ENCODE assay signal across 8 cellular contexts in genomic region chr12:69154585-69155363, GRCh38.
A peak's percentile ranks its signal among the peaks of the same experiment; 100 is the strongest.
DNase-seq lines count a peak whose midpoint lies in the region; ATAC-seq, FAIRE-seq and TF ChIP-seq lines count a peak whose summit lies in the region.

No MANE protein-coding gene starts in this region.

- H3K4me3 ChIP-seq in DOHH2 (ENCODE audit: low read length), result no peak overlapping the region
- no peak overlapping the region for H3K4me3 ChIP-seq in WERI-Rb-1 (ENCODE audit: low read depth, low read length)
- H3K4me3 ChIP-seq in kidney (ENCODE audit: low read length in 2 of 2), result no peak overlapping the region

- DNase-seq in HEK293T (ENCODE audit: extremely low spot score), result peak; percentile 65
- peak; percentile 59 for DNase-seq in NCI-H2171 treated with DMSO at 0.1 percent for 48 hours (lab: John Stamatoyannopoulos, UW)
- peak; percentile 66 for DNase-seq in WERI-Rb-1
- peak; percentile 55 to 79 for DNase-seq in T47D (ENCODE audit: low read depth in 1 of 2, low spot score in 1 of 2)
- no peak for DNase-seq in kidney
- peak; percentile 78 for DNase-seq in stimulated activated CD4-positive, alpha-beta T cell treated with anti-CD3 and anti-CD28 coated beads, Interleukin-4, amount 100 ng/mL, for 1 hour

- H3K9me2 ChIP-seq in DOHH2 (replicated peaks; ENCODE audit: control insufficient read depth, low read length), result no peaks in the 10 kb centered on the region

- ATAC-seq in HG03520 (IDR thresholded peaks at IDR 0.05; ENCODE audit: unreplicated experiment), result no peak

- no peaks in the 10 kb centered on the region for H3F3A ChIP-seq in DOHH2 (ENCODE audit: control insufficient read depth, insufficient read depth)

- no peaks in the 10 kb centered on the region for H3K9me3 ChIP-seq in DOHH2 (ENCODE audit: control insufficient read depth, insufficient read depth, low read length)
- no peaks in the 10 kb centered on the region for H3K9me3 ChIP-seq in WERI-Rb-1 (ENCODE audit: severe bottlenecking)
- H3K9me3 ChIP-seq in kidney (ENCODE audit: control insufficient read depth in 1 of 2, low read length in 2 of 2), result no peaks in the 10 kb centered on the region

- H3K36me3 ChIP-seq in DOHH2 (ENCODE audit: control insufficient read depth, low read length) (no peaks in the 10 kb centered on the region), WERI-Rb-1 (no peaks in the 10 kb centered on the region), kidney (ENCODE audit: control insufficient read depth in 1 of 2, insufficient read depth in 2 of 2, low read length in 2 of 2) (no peaks in the 10 kb centered on the region)

- no peaks in the 10 kb centered on the region for H3K79me2 ChIP-seq in DOHH2 (ENCODE audit: control insufficient read depth, low read length)

- peak; percentile 86 for TF ChIP-seq CTCF in DOHH2 (IDR thresholded peaks at IDR 0.05; ENCODE audit: low read depth, low read length, poor library complexity, severe bottlenecking)
- TF ChIP-seq CTCF in WERI-Rb-1 (IDR thresholded peaks at IDR 0.05; ENCODE audit: low read depth, low read length), result peak; percentile 78
- TF ChIP-seq CTCF in kidney (IDR thresholded peaks at IDR 0.05; ENCODE audit: borderline replicate concordance, extremely low read depth, insufficient read depth), result peak; percentile 76

- no peaks in the 10 kb centered on the region for H3K27me3 ChIP-seq in DOHH2 (ENCODE audit: control insufficient read depth, low read length)
- no peaks in the 10 kb centered on the region for H3K27me3 ChIP-seq in WERI-Rb-1 (ENCODE audit: insufficient read depth, low read depth, severe bottlenecking)

- POLR2A ChIA-PET in HEK293T (lab: Yijun Ruan, JAX), result no interaction called here

- H3K9ac ChIP-seq in kidney (ENCODE audit: low read length in 2 of 2), result no peak overlapping the region

- in situ Hi-C loops in T47D (cut with HindIII; ENCODE audit: low pct_unique_long_range_greater_than_20kb, low sequenced_read_pairs), result no loop called here

- H3K4me1 ChIP-seq in DOHH2 (ENCODE audit: control insufficient read depth, low read length) (peaks cover 20% of the 10 kb centered on the region), kidney (ENCODE audit: control insufficient read depth in 1 of 2, insufficient read depth in 1 of 2, low read depth in 1 of 2, low read length in 2 of 2) (peaks cover 8 to 12% of the 10 kb centered on the region in 2 donors)

- H3K4me2 ChIP-seq in DOHH2 (ENCODE audit: low read length), result peak overlapping the region; percentile 14; the same call in 1 of the 2 replicates

- CTCF ChIA-PET in HEK293T (lab: Yijun Ruan, JAX), result interaction anchor here (0.6 to 1.8 kb wide), 12 partner anchors 13 to 1576 kb away, joined by 3 to 9 read pairs (median 3); no protein-coding TSS in a partner anchor

- no peak overlapping the region for H3K27ac ChIP-seq in DOHH2 (ENCODE audit: low read depth, low read length)
- H3K27ac ChIP-seq in WERI-Rb-1, result no peak overlapping the region
- no peak overlapping the region for H3K27ac ChIP-seq in kidney (ENCODE audit: low read depth in 2 of 2, low read length in 2 of 2)

- FAIRE-seq in kidney (lab: Jason Lieb, UNC), result no peak

- intact Hi-C loops in kidney (cut with DNase I), result no loop called here

- H4K20me1 ChIP-seq in DOHH2 (ENCODE audit: control insufficient read depth, insufficient read depth, low read depth, low read length), result no peaks in the 10 kb centered on the region

TF ChIP-seq in HEK293T, 16 proteins besides CTCF, POLR2A, EP300 and RAD21:
- TF ChIP-seq L3MBTL2 (conservative IDR thresholded peaks at IDR 0.05), result peak; percentile 44; the same call in 1 of the 2 replicates
- 0 out of 2 replicates have a peak, but pooled peaks have one; percentile 10 for TF ChIP-seq ZNF384 (IDR thresholded peaks at IDR 0.05)
- no peak for TF ChIP-seq HDGF (IDR thresholded peaks at IDR 0.05; ENCODE audit: borderline replicate concordance)
